In genomic region chr9:90005388-90005787, GRCh38 we compare ENCODE assay signal across 1 cellular context.
TF ChIP-seq lines count a peak whose summit lies in the region.

No MANE protein-coding gene starts in this region.

TF ChIP-seq in HEK293, 187 proteins besides CTCF, POLR2A, EP300 and RAD21:
- TF ChIP-seq ZNF280C (tag by site-specific recombination; IDR thresholded peaks at IDR 0.05) (no peak), SETDB1 (IDR thresholded peaks at IDR 0.05; ENCODE audit: insufficient read length, low read length) (peak; percentile 44), ZNF354C (tag by site-specific recombination; IDR thresholded peaks at IDR 0.05; ENCODE audit: borderline replicate concordance, low read depth) (no peak), ZNF548 (tag by site-specific recombination; IDR thresholded peaks at IDR 0.05) (no peak)
- TF ChIP-seq, protein P1, sequence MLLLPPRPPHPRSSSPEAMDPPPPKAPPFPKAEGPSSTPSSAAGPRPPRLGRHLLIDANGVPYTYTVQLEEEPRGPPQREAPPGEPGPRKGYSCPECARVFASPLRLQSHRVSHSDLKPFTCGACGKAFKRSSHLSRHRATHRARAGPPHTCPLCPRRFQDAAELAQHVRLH (tag by site-specific recombination; IDR thresholded peaks at IDR 0.05): no peak
